In genomic region chr2:84495539-84496146, GRCh38 we compare ENCODE assay signal across 9 cellular contexts. TPM values are rescaled to one million over a fixed set of nuclear protein-coding genes. Genes with fewer than 3 reads are reported as not detected.
DNase-seq lines count a peak whose midpoint lies in the region; ATAC-seq and TF ChIP-seq lines count a peak whose summit lies in the region.
"Had no signal": no experiment of that assay in that cellular context is flagged by ENCODE, and none has a peak within 500 bp of the region (broad histone marks: within the 10 kb centered on the region; RNA-seq: fewer than 3 reads in every experiment).

No MANE protein-coding gene starts in this region.

- H3K4me3 ChIP-seq in endodermal cell (ENCODE audit: low read length) = no peak overlapping the region

- DNase-seq in AG09319 (ENCODE audit: extremely low read depth, low read depth) = peak; percentile 34
- DNase-seq in NCI-H1105 treated with DMSO at 0.1 percent for 48 hours (lab: John Stamatoyannopoulos, UW) = peak; percentile 53
- peak in 21 of 34 experiments; percentile 7 to 58 (median 25) for DNase-seq in T-cell
- no peak for DNase-seq in endodermal cell
- peak; percentile 69 for DNase-seq in middle frontal gyrus (ENCODE audit: extremely low spot score, low spot score)

- H3K4me1 Mint-ChIP-seq in T-cell = peaks cover 15 to 18% (median 18%) of the 10 kb centered on the region in 3 donors
- H3K4me1 Mint-ChIP-seq in endodermal cell = no peaks in the 10 kb centered on the region

- WGBS in endodermal cell (ENCODE audit: insufficient coverage in 1 of 2, insufficient read length in 1 of 2), 2 experiments = 37 to 96% methylated on average over 3 to 8 of the region's 8 CpGs

- ATAC-seq in HG02642 (IDR thresholded peaks at IDR 0.05; ENCODE audit: poor library complexity, unreplicated experiment) = peak; percentile 81
- peak; percentile 84 to 96 (median 92) for ATAC-seq in T-cell (replicated peaks in 1 of 4)
- ATAC-seq in HG03025 (IDR thresholded peaks at IDR 0.05; ENCODE audit: low FRiP score, unreplicated experiment) = no peak

- TF ChIP-seq CTCF in AG09319 (IDR thresholded peaks at IDR 0.05; ENCODE audit: low read depth, low read length) (peak; percentile 56), GM12874 (IDR thresholded peaks at IDR 0.05; ENCODE audit: insufficient read depth, low read depth, low read length) (peak; percentile 31; the same call in 1 of the 2 replicates), endodermal cell (conservative IDR thresholded peaks at IDR 0.05) (peak; percentile 82)

- CTCF ChIA-PET in T-cell (lab: Charles Lee) = no interaction called here

- H3K27ac ChIP-seq in endodermal cell (ENCODE audit: low read depth, low read length) = no peak overlapping the region

- H3K36me3 Mint-ChIP-seq in T-cell (no peaks in the 10 kb centered on the region), endodermal cell (ENCODE audit: low read depth) (no peaks in the 10 kb centered on the region)
- H3K36me3 Mint-ChIP-seq: IgD-negative memory B cell had no signal

- H3K36me3 ChIP-seq in endodermal cell (ENCODE audit: control insufficient read depth, insufficient read depth, low read length) = no peaks in the 10 kb centered on the region

- no peaks in the 10 kb centered on the region for H3K4me1 ChIP-seq in endodermal cell (ENCODE audit: control insufficient read depth, insufficient read depth, low read length)

- H3K9ac ChIP-seq in endodermal cell (ENCODE audit: extremely low read depth, low read length, poor library complexity, severe bottlenecking) = no peak overlapping the region

- peaks cover 0 to 3% (median 0%) of the 10 kb centered on the region in 3 donors for H3K9me3 Mint-ChIP-seq in T-cell
- no peaks in the 10 kb centered on the region for H3K9me3 Mint-ChIP-seq in endodermal cell
- H3K9me3 Mint-ChIP-seq: IgD-negative memory B cell had no signal

- H3K27ac Mint-ChIP-seq in T-cell = peak overlapping the region; percentile 68 to 72
- H3K27ac Mint-ChIP-seq in endodermal cell = no peak overlapping the region
- H3K27ac Mint-ChIP-seq: IgD-negative memory B cell had no signal

- H3K4me3 Mint-ChIP-seq in T-cell (no peak overlapping the region), endodermal cell (no peak overlapping the region)
- H3K4me3 Mint-ChIP-seq: IgD-negative memory B cell had no signal

- POLR2A ChIA-PET in T-cell (lab: Charles Lee) = no interaction called here

- H3K9me3 ChIP-seq in endodermal cell (ENCODE audit: control insufficient read depth, low read length) = no peaks in the 10 kb centered on the region

- H3K27me3 Mint-ChIP-seq in T-cell = no peaks in the 10 kb centered on the region
- peaks cover 5% of the 10 kb centered on the region for H3K27me3 Mint-ChIP-seq in endodermal cell (ENCODE audit: insufficient read depth)

- H3K27me3 ChIP-seq in endodermal cell (ENCODE audit: control insufficient read depth, insufficient read depth, low read length, poor library complexity, severe bottlenecking) = no peaks in the 10 kb centered on the region

RNA-seq across cellular contexts. Expression of gene DNAH6, which starts 20.7 kb away (rescaled TPM):
- total RNA-seq in T-cell (1 to 10 TPM in 3 of 5 donors, under 1 TPM in 2; 0.44 to 2.0 (median 1.2) TPM), endodermal cell (1 to 10 TPM; 1.6 to 2.0 TPM)
- 0.82 TPM for polyA plus RNA-seq in endodermal cell (2013, experiment 1 of 2)
- polyA plus RNA-seq in endodermal cell (2013, experiment 2 of 2) = 0.70 TPM

RNA-seq across cellular contexts. Expression of gene SUCLG1, which starts 36.6 kb away (rescaled TPM):
- total RNA-seq in T-cell (10 to 100 TPM; 38.9 to 49.3 (median 46.9) TPM), endodermal cell (10 to 100 TPM; 33.6 to 41.9 TPM)
- polyA plus RNA-seq in endodermal cell (2013, experiment 1 of 2) = 53.4 TPM
- 52.8 TPM for polyA plus RNA-seq in endodermal cell (2013, experiment 2 of 2)

Comparison
In these comparisons a context has a peak if more than half of its experiments do, and no peak if none do; other contexts are left out.
1. CTCF ChIP-seq: peak in every context shown above with its lines; median percentile 82 in endodermal cell; 56 in AG09319; 31 in GM12874.